Comparison of ENCODE assay signal across 17 cellular contexts in genomic region chr10:3687510-3688081, GRCh38.
A peak's percentile ranks its signal among the peaks of the same experiment; 100 is the strongest.
DNase-seq lines count a peak whose midpoint lies in the region; ATAC-seq and TF ChIP-seq lines count a peak whose summit lies in the region.
"Had no signal": no experiment of that assay in that cellular context is flagged by ENCODE, and none has a peak within 500 bp of the region (broad histone marks: within the 10 kb centered on the region; RNA-seq: fewer than 3 reads in every experiment).

No MANE protein-coding gene starts in this region.

- intact Hi-C loops in IMR-90 (cut with micrococcal nuclease) (no loop called here), right cardiac atrium (cut with DNase I) (no loop called here)

- H3K9me3 ChIP-seq in IMR-90 (ENCODE audit: control insufficient read depth, insufficient read depth, low read length) (no peaks in the 10 kb centered on the region), right cardiac atrium (ENCODE audit: control insufficient read depth, low read length) (no peaks in the 10 kb centered on the region)
- H3K9me3 ChIP-seq: SK-N-SH had no signal

- 100% methylated on average over 2 of the region's 5 CpGs; no CpG with 5 or more reads in 1 of the 2 experiments for WGBS in IMR-90 (ENCODE audit: extremely low coverage in 2 of 2, insufficient read length in 1 of 2), 2 experiments
- 68% methylated on average over 5 of the region's 5 CpGs for WGBS in right cardiac atrium

- no peak overlapping the region for H3K56ac ChIP-seq in IMR-90 (ENCODE audit: extremely low read depth, insufficient read depth, low read length)

- no TSS peak for BruUV-seq in IMR-90 (replicated peaks; lab: Mats Ljungman, UMichigan)

- TF ChIP-seq CTCF in IMR-90 (conservative IDR thresholded peaks at IDR 0.05; ENCODE audit: low read depth, low read length), result no peak
- no peak for TF ChIP-seq CTCF in choroid plexus epithelial cell (conservative IDR thresholded peaks at IDR 0.05; ENCODE audit: low read depth, low read length)

- H2BK120ac ChIP-seq in IMR-90 (ENCODE audit: low read depth, low read length), result no peak overlapping the region

- H2AK9ac ChIP-seq in IMR-90 (replicated peaks; ENCODE audit: low read depth, low read length, poor library complexity), result no peak overlapping the region

- no peak overlapping the region for H3K4ac ChIP-seq in IMR-90 (ENCODE audit: low read depth, low read length)

- no peak overlapping the region for H3K4me2 ChIP-seq in IMR-90 (ENCODE audit: low read depth, low read length)
- H3K4me2 ChIP-seq: KMS-11, SK-N-SH had no signal

- DNase-seq in AG20443 (ENCODE audit: low spot score), result peak; percentile 42
- DNase-seq in IMR-90, result peak; percentile 37
- peak; percentile 41 for DNase-seq in choroid plexus epithelial cell (ENCODE audit: low read depth)
- DNase-seq in right cardiac atrium, result no peak
- no peak for DNase-seq in amniotic stem cell (lab: John Stamatoyannopoulos, UW)
- DNase-seq in stimulated activated naive CD4-positive, alpha-beta T cell treated with Interleukin-2 at 50 U/mL for 16 hours (lab: John Stamatoyannopoulos, UW), result no peak
- DNase-seq in GM19238 (ENCODE audit: insufficient read length, low spot score), result no peak
- no peak for DNase-seq in cerebellum (ENCODE audit: low spot score)
- DNase-seq: C1 segment of cervical spinal cord; CD8-positive, alpha-beta T cell; DND-41; NCI-H1105 treated with DMSO at 0.1 percent for 48 hours; NCI-H2029 treated with DMSO at 0.1 percent for 48 hours; NCI-H524 treated with DMSO at 0.1 percent for 48 hours; SHP77; SK-N-SH had no signal

- H3K4me1 ChIP-seq in IMR-90 (ENCODE audit: control insufficient read depth, insufficient read depth, low read length) (peaks cover 3% of the 10 kb centered on the region; the same call in 1 of the 2 replicates), right cardiac atrium (ENCODE audit: control insufficient read depth, insufficient read depth, low read length) (peaks cover 1% of the 10 kb centered on the region)

- TF ChIP-seq POLR2A in IMR-90 (IDR thresholded peaks at IDR 0.05; ENCODE audit: low read depth, low read length), result no peak

- no peaks in the 10 kb centered on the region for H3K27me3 ChIP-seq in IMR-90 (ENCODE audit: control insufficient read depth, insufficient read depth, low read length)
- H3K27me3 ChIP-seq in right cardiac atrium (ENCODE audit: control insufficient read depth, insufficient read depth), result no peaks in the 10 kb centered on the region

- in situ Hi-C loops in IMR-90 (cut with MboI; ENCODE audit: low sequenced_read_pairs), result no loop called here

- no peak overlapping the region for H2BK15ac ChIP-seq in IMR-90 (ENCODE audit: low read depth, low read length)

- H3K23ac ChIP-seq in IMR-90 (ENCODE audit: low read depth, low read length), result no peak overlapping the region

- no peaks in the 10 kb centered on the region for H3K9me1 ChIP-seq in IMR-90 (ENCODE audit: insufficient read depth, low read length)

- H3K4me3 ChIP-seq in IMR-90 (ENCODE audit: insufficient read depth, low read depth, low read length), result no peak overlapping the region
- no peak overlapping the region for H3K4me3 ChIP-seq in choroid plexus epithelial cell (ENCODE audit: low read depth, low read length)
- H3K4me3 ChIP-seq in right cardiac atrium (ENCODE audit: low read length), result no peak overlapping the region

- TF ChIP-seq RAD21 in IMR-90 (IDR thresholded peaks at IDR 0.05; ENCODE audit: low read length), result no peak

- H3K27ac ChIP-seq in IMR-90 (ENCODE audit: insufficient read depth, low read length) (no peak overlapping the region), right cardiac atrium (ENCODE audit: low read length) (peak overlapping the region; percentile 54)
- H3K27ac ChIP-seq: KMS-11 had no signal

- no peak overlapping the region for H4K5ac ChIP-seq in IMR-90 (ENCODE audit: low read depth, low read length)

- no peak overlapping the region for H2AFZ ChIP-seq in IMR-90 (replicated peaks; ENCODE audit: low read length, poor library complexity)

- H3K79me1 ChIP-seq in IMR-90 (ENCODE audit: low read depth in 1 of 2, low read length in 2 of 2), result no peaks in the 10 kb centered on the region

- H4K91ac ChIP-seq in IMR-90 (ENCODE audit: insufficient read depth, low read depth, low read length), result no peak overlapping the region

- H3K18ac ChIP-seq in IMR-90 (ENCODE audit: low read depth, low read length), result no peak overlapping the region

- H4K20me1 ChIP-seq in IMR-90 (ENCODE audit: insufficient read depth, low read length), result no peaks in the 10 kb centered on the region

- POLR2A ChIA-PET in IMR-90 (lab: Charles Lee; ENCODE audit: unreplicated experiment), result no interaction called here

- peak; percentile 73 for ATAC-seq in IMR-90 (ENCODE audit: low read depth)
- peak; percentile 74 to 76 for ATAC-seq in right cardiac atrium
- ATAC-seq: CD8-positive, alpha-beta T cell had no signal

- CTCF ChIA-PET in IMR-90 (lab: Yijun Ruan, JAX), result interaction anchor here (0.5 kb wide), 1 partner anchor 19 kb away, joined by 3 read pairs; no protein-coding TSS in a partner anchor

- dilution Hi-C loops in IMR-90 (cut with HindIII; ENCODE audit: low sequenced_read_pairs, unreplicated experiment), result no loop called here

- no peaks in the 10 kb centered on the region for H3K36me3 ChIP-seq in IMR-90 (ENCODE audit: control insufficient read depth, insufficient read depth, low read length)

- H3K9ac ChIP-seq in IMR-90 (ENCODE audit: low read depth, low read length), result no peak overlapping the region
- H3K9ac ChIP-seq: KMS-11, SK-N-SH had no signal

- no peak overlapping the region for H2AK5ac ChIP-seq in IMR-90 (ENCODE audit: low read depth, low read length)

- H4K8ac ChIP-seq in IMR-90 (ENCODE audit: low read depth in 2 of 2, low read length in 2 of 2), result no peak overlapping the region

- no peak overlapping the region for H2BK20ac ChIP-seq in IMR-90 (ENCODE audit: low read depth, low read length)

- H2BK5ac ChIP-seq in IMR-90 (ENCODE audit: low read depth, low read length, poor library complexity, severe bottlenecking), result no peak overlapping the region

- H3K14ac ChIP-seq in IMR-90 (replicated peaks; ENCODE audit: low read depth, low read length), result no peak overlapping the region

TF ChIP-seq in IMR-90, 13 proteins besides CTCF, POLR2A, EP300 and RAD21:
- TF ChIP-seq BHLHE40 (IDR thresholded peaks at IDR 0.05; ENCODE audit: low read depth, low read length), result no peak
- TF ChIP-seq MXI1 (IDR thresholded peaks at IDR 0.05; ENCODE audit: borderline replicate concordance, low read depth, low read length), result no peak
- no peak for TF ChIP-seq USF2 (IDR thresholded peaks at IDR 0.05; ENCODE audit: low read depth, low read length)

Comparison
In these comparisons a context has a peak if more than half of its experiments do, and no peak if none do; other contexts are left out.
1. DNase-seq: peak in AG20443 (single experiment), IMR-90 (single experiment) and choroid plexus epithelial cell (single experiment); none in right cardiac atrium (0 of 3), amniotic stem cell (single experiment), stimulated activated naive CD4-positive, alpha-beta T cell treated with Interleukin-2 at 50 U/mL for 16 hours (single experiment), GM19238 (single experiment) and cerebellum (single experiment).